ENCODE assay signal across 13 cellular contexts in the genomic region with DNA sequence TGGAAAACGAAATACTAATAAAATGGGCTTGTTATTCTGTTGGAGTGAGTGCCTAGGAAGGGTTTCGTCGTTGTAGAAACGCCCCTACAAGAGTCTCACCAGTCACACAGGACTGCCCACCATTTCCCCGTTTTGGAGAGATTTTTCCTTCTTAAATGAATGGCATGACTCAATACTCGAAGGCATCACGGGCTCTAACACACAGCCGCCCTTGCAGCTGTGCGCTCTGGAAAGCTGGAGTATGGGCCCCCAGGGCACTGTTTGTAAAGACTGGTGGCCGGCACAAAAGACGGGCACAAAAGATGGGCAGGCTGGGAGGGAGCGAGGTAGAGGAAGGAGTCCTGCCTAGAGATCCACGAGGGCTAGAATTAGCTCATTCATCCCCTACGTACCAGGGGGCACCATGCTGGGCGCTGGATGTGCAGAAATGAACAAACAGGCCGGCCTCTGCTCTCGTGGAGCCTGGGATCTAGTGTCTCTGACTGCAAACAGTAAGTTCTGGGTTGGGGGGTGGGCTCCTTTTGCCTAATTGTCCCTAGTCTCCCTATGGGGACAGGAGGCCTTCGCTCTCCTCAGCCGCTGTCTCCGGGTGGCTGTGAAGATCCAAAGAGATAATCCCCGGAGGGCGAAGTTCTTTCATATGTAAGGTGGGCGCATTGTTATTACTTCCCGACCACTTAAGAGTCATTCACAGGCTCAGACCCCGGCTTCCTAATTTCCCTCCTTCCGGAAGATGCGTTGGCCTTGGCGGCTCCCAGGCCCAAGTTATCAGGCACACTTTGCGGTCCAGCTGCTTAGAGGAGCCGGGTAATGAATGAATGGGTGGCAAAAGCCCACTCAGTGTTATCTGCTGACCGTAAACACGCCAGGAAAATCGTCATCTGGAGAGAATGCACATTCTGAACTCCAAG. TPM values are rescaled to one million over a fixed set of nuclear protein-coding genes. Genes with fewer than 3 reads are reported as not detected.
A peak's percentile ranks its signal among the peaks of the same experiment; 100 is the strongest.
DNase-seq lines count a peak whose midpoint lies in the region; ATAC-seq lines count a peak whose summit lies in the region.
"Had no signal": no experiment of that assay in that cellular context is flagged by ENCODE, and none has a peak within 500 bp of the region (broad histone marks: within the 10 kb centered on the region; RNA-seq: fewer than 3 reads in every experiment).

No MANE protein-coding gene starts in this region.

- no peaks in the 10 kb centered on the region for H3K9me3 Mint-ChIP-seq in activated CD8-positive, alpha-beta memory T cell treated with anti-CD3 and anti-CD28 coated beads, Interleukin-2, amount 10 ng/mL, durations not matched to agents 7 days and 5 days (ENCODE audit: low read depth)
- H3K9me3 Mint-ChIP-seq in activated naive CD8-positive, alpha-beta T cell treated with anti-CD3 and anti-CD28 coated beads for 36 hours: no peaks in the 10 kb centered on the region
- no peaks in the 10 kb centered on the region for H3K9me3 Mint-ChIP-seq in stimulated activated naive B cell treated with anti-CD40 and anti-IgM and Interleukin-4, amounts not matched to agents 10 μg/mL and 1 μg/mL and 100 μg/mL, for 72 hours
- H3K9me3 Mint-ChIP-seq: activated T-helper 2 cell treated with anti-CD3 and anti-CD28 coated beads, Interferon-gamma antibody, Interleukin-2, Interleukin-4, amounts not matched to agents 10 μg/mL and 5 μg/mL and 100 μg/mL, durations not matched to agents 14 hours and 24 hours and 36 hours; T-helper 1 cell treated with Interleukin-12 subunit alpha and Interleukin-12 subunit beta and Interleukin-4 antibody, amounts not matched to agents 30 μg/mL and 1 μg/mL, for 36 hours had no signal

- H3K4me1 ChIP-seq in iPS-20b (ENCODE audit: insufficient read depth, low read length): peaks cover 18% of the 10 kb centered on the region
- H3K4me1 ChIP-seq in aorta (ENCODE audit: control insufficient read depth in 1 of 2, insufficient read depth in 2 of 2, low read length in 2 of 2): peaks cover 0 to 2% of the 10 kb centered on the region in 2 donors

- WGBS in aorta, 2 donors: 69 to 76% methylated on average over 33 of the region's 33 CpGs

- no peak overlapping the region for H3K4me3 Mint-ChIP-seq in activated CD8-positive, alpha-beta memory T cell treated with anti-CD3 and anti-CD28 coated beads, Interleukin-2, amount 10 ng/mL, durations not matched to agents 7 days and 5 days
- peak overlapping the region; percentile 29 for H3K4me3 Mint-ChIP-seq in activated naive CD8-positive, alpha-beta T cell treated with anti-CD3 and anti-CD28 coated beads for 36 hours
- peak overlapping the region; percentile 48 to 93 for H3K4me3 Mint-ChIP-seq in stimulated activated naive B cell treated with anti-CD40 and anti-IgM and Interleukin-4, amounts not matched to agents 10 μg/mL and 1 μg/mL and 100 μg/mL, for 72 hours
- H3K4me3 Mint-ChIP-seq: T-helper 1 cell treated with Interleukin-12 subunit alpha and Interleukin-12 subunit beta and Interleukin-4 antibody, amounts not matched to agents 30 μg/mL and 1 μg/mL, for 36 hours had no signal

- CTCF ChIA-PET in activated CD8-positive, alpha-beta memory T cell treated with anti-CD3 and anti-CD28 coated beads, Interleukin-2, amount 10 ng/mL, durations not matched to agents 7 days and 5 days (lab: Charles Lee): interaction anchor here (0.9 kb wide), 1 partner anchor 9 kb away, joined by 6 read pairs; no protein-coding TSS in a partner anchor

- H3K27me3 ChIP-seq in iPS-20b (ENCODE audit: insufficient read depth, low read length) (peaks cover 29% of the 10 kb centered on the region), aorta (ENCODE audit: control insufficient read depth in 1 of 2, insufficient read depth in 2 of 2, low read length in 1 of 2) (no peaks in the 10 kb centered on the region)

- ATAC-seq in activated CD8-positive, alpha-beta memory T cell treated with anti-CD3 and anti-CD28 coated beads, Interleukin-2, amount 10 ng/mL, durations not matched to agents 7 days and 5 days: no peak
- no peak for ATAC-seq in stimulated activated naive B cell treated with anti-CD40 and anti-IgM and Interleukin-4, amounts not matched to agents 10 μg/mL and 1 μg/mL and 100 μg/mL, for 72 hours (replicated peaks)
- ATAC-seq in GM18907 (IDR thresholded peaks at IDR 0.05; ENCODE audit: unreplicated experiment) (no peak), aorta (ENCODE audit: low FRiP score) (no peak)

- peak; percentile 56 for DNase-seq in activated CD8-positive, alpha-beta memory T cell treated with anti-CD3 and anti-CD28 coated beads, Interleukin-2, amount 50 U/mL, for 48 hours
- DNase-seq in activated CD8-positive, alpha-beta memory T cell treated with anti-CD3 and anti-CD28 coated beads, Interleukin-2, amount 10 ng/mL, durations not matched to agents 7 days and 5 days: no peak
- DNase-seq in activated naive CD8-positive, alpha-beta T cell treated with anti-CD3 and anti-CD28 coated beads for 36 hours: no peak
- no peak for DNase-seq in stimulated activated naive B cell treated with anti-CD40 and anti-IgM and Interleukin-4, amounts not matched to agents 10 μg/mL and 1 μg/mL and 100 μg/mL, for 72 hours
- DNase-seq in NCI-H2107 (lab: John Stamatoyannopoulos, UW) (no peak), aorta (no peak)

- H3K9ac ChIP-seq in iPS-20b (ENCODE audit: low read depth, low read length): peak overlapping the region; percentile 97

- H3K36me3 Mint-ChIP-seq in activated CD8-positive, alpha-beta memory T cell treated with anti-CD3 and anti-CD28 coated beads, Interleukin-2, amount 10 ng/mL, durations not matched to agents 7 days and 5 days: no peaks in the 10 kb centered on the region
- no peaks in the 10 kb centered on the region for H3K36me3 Mint-ChIP-seq in activated naive CD8-positive, alpha-beta T cell treated with anti-CD3 and anti-CD28 coated beads for 36 hours
- H3K36me3 Mint-ChIP-seq in stimulated activated naive B cell treated with anti-CD40 and anti-IgM and Interleukin-4, amounts not matched to agents 10 μg/mL and 1 μg/mL and 100 μg/mL, for 72 hours: peaks cover 1 to 3% of the 10 kb centered on the region in 2 donors

- H3K27ac ChIP-seq in iPS-20b (ENCODE audit: low read length) (peak overlapping the region; percentile 95), aorta (ENCODE audit: low read depth in 1 of 2, low read length in 2 of 2) (no peak overlapping the region)
- H3K27ac ChIP-seq: epithelial cell of prostate had no signal

- no peaks in the 10 kb centered on the region for H3K9me3 ChIP-seq in iPS-20b (ENCODE audit: insufficient read depth, low read depth, low read length)
- no peaks in the 10 kb centered on the region for H3K9me3 ChIP-seq in aorta (ENCODE audit: control insufficient read depth, low read length)
- H3K9me3 ChIP-seq: tibial nerve had no signal

- no peak overlapping the region for H3K27ac Mint-ChIP-seq in activated CD8-positive, alpha-beta memory T cell treated with anti-CD3 and anti-CD28 coated beads, Interleukin-2, amount 10 ng/mL, durations not matched to agents 7 days and 5 days
- no peak overlapping the region for H3K27ac Mint-ChIP-seq in activated naive CD8-positive, alpha-beta T cell treated with anti-CD3 and anti-CD28 coated beads for 36 hours
- no peak overlapping the region for H3K27ac Mint-ChIP-seq in stimulated activated naive B cell treated with anti-CD40 and anti-IgM and Interleukin-4, amounts not matched to agents 10 μg/mL and 1 μg/mL and 100 μg/mL, for 72 hours
- H3K27ac Mint-ChIP-seq: activated T-helper 2 cell treated with anti-CD3 and anti-CD28 coated beads, Interferon-gamma antibody, Interleukin-2, Interleukin-4, amounts not matched to agents 10 μg/mL and 5 μg/mL and 100 μg/mL, durations not matched to agents 14 hours and 24 hours and 36 hours; T-helper 1 cell treated with Interleukin-12 subunit alpha and Interleukin-12 subunit beta and Interleukin-4 antibody, amounts not matched to agents 30 μg/mL and 1 μg/mL, for 36 hours had no signal

- peak overlapping the region; percentile 84 for H3K4me3 ChIP-seq in iPS-20b (ENCODE audit: low read length)
- H3K4me3 ChIP-seq in aorta (ENCODE audit: low read length in 2 of 2): no peak overlapping the region

- intact Hi-C loops in aorta (cut with DNase I): no loop called here

- H3K36me3 ChIP-seq in iPS-20b (ENCODE audit: insufficient read depth, low read depth, low read length) (peaks cover 22% of the 10 kb centered on the region), aorta (ENCODE audit: control insufficient read depth in 1 of 2, insufficient read depth in 2 of 2, low read length in 1 of 2) (no peaks in the 10 kb centered on the region)
- H3K36me3 ChIP-seq: tibial nerve had no signal

- peaks cover 25% of the 10 kb centered on the region for H3K4me1 Mint-ChIP-seq in activated CD8-positive, alpha-beta memory T cell treated with anti-CD3 and anti-CD28 coated beads, Interleukin-2, amount 10 ng/mL, durations not matched to agents 7 days and 5 days
- H3K4me1 Mint-ChIP-seq in activated naive CD8-positive, alpha-beta T cell treated with anti-CD3 and anti-CD28 coated beads for 36 hours: peaks cover 34% of the 10 kb centered on the region
- peaks cover 32 to 56% of the 10 kb centered on the region in 2 donors for H3K4me1 Mint-ChIP-seq in stimulated activated naive B cell treated with anti-CD40 and anti-IgM and Interleukin-4, amounts not matched to agents 10 μg/mL and 1 μg/mL and 100 μg/mL, for 72 hours

- peaks cover 94% of the 10 kb centered on the region for H3K27me3 Mint-ChIP-seq in activated CD8-positive, alpha-beta memory T cell treated with anti-CD3 and anti-CD28 coated beads, Interleukin-2, amount 10 ng/mL, durations not matched to agents 7 days and 5 days
- H3K27me3 Mint-ChIP-seq in activated naive CD8-positive, alpha-beta T cell treated with anti-CD3 and anti-CD28 coated beads for 36 hours: peaks cover 94% of the 10 kb centered on the region
- peaks cover 64 to 100% of the 10 kb centered on the region in 2 donors for H3K27me3 Mint-ChIP-seq in stimulated activated naive B cell treated with anti-CD40 and anti-IgM and Interleukin-4, amounts not matched to agents 10 μg/mL and 1 μg/mL and 100 μg/mL, for 72 hours

RNA-seq across cellular contexts. Expression of a gene that starts 1.1 kb away (rescaled TPM):
- total RNA-seq in activated CD8-positive, alpha-beta memory T cell treated with anti-CD3 and anti-CD28 coated beads, Interleukin-2, amount 10 ng/mL, durations not matched to agents 7 days and 5 days: not detected
- under 1 TPM in 1 of 2 experiments, not detected in 1; 0.14 TPM for total RNA-seq in activated naive CD8-positive, alpha-beta T cell treated with anti-CD3 and anti-CD28 coated beads for 36 hours
- 1,000 to 10,000 TPM in 1 of 2 donors, 10 to 100 TPM in 1; 91.0 to 1,198 TPM for total RNA-seq in aorta
- 10 to 100 TPM in 1 of 2 donors, under 1 TPM in 1; 0.92 to 13.0 TPM for polyA plus RNA-seq in aorta
- total RNA-seq: activated T-helper 2 cell treated with anti-CD3 and anti-CD28 coated beads, Interferon-gamma antibody, Interleukin-2, Interleukin-4, amounts not matched to agents 10 μg/mL and 5 μg/mL and 100 μg/mL, durations not matched to agents 14 hours and 24 hours and 36 hours; mononuclear cell had no signal

RNA-seq across cellular contexts. Expression of a gene that starts 30.2 kb away (rescaled TPM):
- total RNA-seq in activated CD8-positive, alpha-beta memory T cell treated with anti-CD3 and anti-CD28 coated beads, Interleukin-2, amount 10 ng/mL, durations not matched to agents 7 days and 5 days: not detected
- total RNA-seq in activated naive CD8-positive, alpha-beta T cell treated with anti-CD3 and anti-CD28 coated beads for 36 hours: not detected
- 1 to 10 TPM in 1 of 2 donors, not detected in 1; 1.0 TPM for total RNA-seq in aorta
- polyA plus RNA-seq in aorta: under 1 TPM in 1 of 2 donors, not detected in 1; 0.33 TPM
- total RNA-seq: activated T-helper 2 cell treated with anti-CD3 and anti-CD28 coated beads, Interferon-gamma antibody, Interleukin-2, Interleukin-4, amounts not matched to agents 10 μg/mL and 5 μg/mL and 100 μg/mL, durations not matched to agents 14 hours and 24 hours and 36 hours had no signal

Comparison
In these comparisons a context has a peak if more than half of its experiments do, and no peak if none do; other contexts are left out.
1. RNA of a gene that starts 1.1 kb away (total RNA-seq): 91.0 to 1,198 TPM in aorta; 0.14 TPM in activated naive CD8-positive, alpha-beta T cell treated with anti-CD3 and anti-CD28 coated beads for 36 hours and not detected in activated CD8-positive, alpha-beta memory T cell treated with anti-CD3 and anti-CD28 coated beads, Interleukin-2, amount 10 ng/mL, durations not matched to agents 7 days and 5 days; every median in the first group is over 10 times any median in the second.